In genomic region chr12:15962760-15963159, GRCh38 we compare ENCODE assay signal across 18 cellular contexts. TPM values are rescaled to one million over a fixed set of nuclear protein-coding genes. Genes with fewer than 3 reads are reported as not detected.
DNase-seq lines count a peak whose midpoint lies in the region; ATAC-seq, FAIRE-seq and TF ChIP-seq lines count a peak whose summit lies in the region.
"Had no signal": no experiment of that assay in that cellular context is flagged by ENCODE, and none has a peak within 500 bp of the region (broad histone marks: within the 10 kb centered on the region; RNA-seq: fewer than 3 reads in every experiment).

No MANE protein-coding gene starts in this region.

- no peak overlapping the region for H3K4me3 ChIP-seq in skeletal muscle satellite cell (ENCODE audit: low read length)
- H3K4me3 ChIP-seq: left lung, SK-N-MC had no signal

- DNase-seq in H54 (ENCODE audit: insufficient read length, low spot score) (no peak), RWPE1 (ENCODE audit: low spot score) (peak; percentile 52), foreskin keratinocyte (peak; percentile 77 to 92), T1000 (lab: John Stamatoyannopoulos, UW) (no peak), NOMO-1 treated with DMSO at 0.1 percent for 48 hours (lab: John Stamatoyannopoulos, UW; ENCODE audit: unreplicated experiment) (no peak)
- DNase-seq: activated T-cell treated with anti-CD3 and anti-CD28 coated beads, Interleukin-2, amount 50 U/mL, for 4 hours; CD8-positive, alpha-beta memory T cell; left lung; MM.1S; NCI-H2171 treated with DMSO at 0.1 percent for 48 hours; NCI-H774; stimulated activated CD4-positive, alpha-beta T cell treated with anti-CD3 and anti-CD28 coated beads, Interleukin-15, amount 100 ng/mL, for 24 hours had no signal

- no peaks in the 10 kb centered on the region for H3K27me3 ChIP-seq in foreskin keratinocyte
- H3K27me3 ChIP-seq in skeletal muscle satellite cell (ENCODE audit: control insufficient read depth, insufficient read depth, low read length): no peaks in the 10 kb centered on the region
- H3K27me3 ChIP-seq: left lung, neutrophil had no signal

- peak; percentile 76 for FAIRE-seq in H54 (lab: Jason Lieb, UNC)
- FAIRE-seq: colon had no signal

- no peak for TF ChIP-seq POLR2A in H54 (IDR thresholded peaks at IDR 0.05; ENCODE audit: low read depth, low read length)

- CTCF ChIA-PET in RWPE1 (lab: Yijun Ruan, JAX): interaction anchor here (0.5 to 0.7 kb wide), 3 partner anchors 69 to 141 kb away, joined by 3 to 5 read pairs (median 4); no protein-coding TSS in a partner anchor

- TF ChIP-seq CTCF in RWPE1 (conservative IDR thresholded peaks at IDR 0.05; ENCODE audit: low read depth): no peak
- no peak for TF ChIP-seq CTCF in foreskin keratinocyte (conservative IDR thresholded peaks at IDR 0.05)

- POLR2A ChIA-PET in RWPE1 (lab: Yijun Ruan, JAX; ENCODE audit: low non-redundant PET): no interaction called here

- H3K4me2 ChIP-seq in skeletal muscle satellite cell (ENCODE audit: low read length): peak overlapping the region; percentile 21

- H3K4me1 ChIP-seq in foreskin keratinocyte: peaks cover 28% of the 10 kb centered on the region
- H3K4me1 ChIP-seq in skeletal muscle satellite cell (ENCODE audit: control insufficient read depth, insufficient read depth, low read length): peaks cover 33% of the 10 kb centered on the region
- H3K4me1 ChIP-seq: left lung had no signal

- H3K36me3 ChIP-seq in skeletal muscle satellite cell (ENCODE audit: insufficient read depth, low read length): peaks cover 34% of the 10 kb centered on the region

- H3K27ac ChIP-seq in RWPE1 (no peak overlapping the region), foreskin keratinocyte (peak overlapping the region; percentile 74)
- H3K27ac ChIP-seq: left lung, neutrophil, SK-N-MC had no signal

- no peak overlapping the region for H3K9ac ChIP-seq in skeletal muscle satellite cell (ENCODE audit: low read depth, low read length)

- H3K9me3 ChIP-seq in skeletal muscle satellite cell (replicated peaks; ENCODE audit: low read length): no peaks in the 10 kb centered on the region
- H3K9me3 ChIP-seq: left lung, neutrophil had no signal

- ATAC-seq in foreskin keratinocyte: peak; percentile 98
- no peak for ATAC-seq in GM19324 (IDR thresholded peaks at IDR 0.05; ENCODE audit: low FRiP score, unreplicated experiment)
- ATAC-seq: activated T-cell treated with anti-CD3 and anti-CD28 coated beads, Interleukin-2, amount 50 U/mL, for 4 hours; left lung; stimulated activated effector memory CD8-positive, alpha-beta T cell treated with anti-CD3 and anti-CD28 coated beads, Interleukin-12 subunit alpha, Interleukin-12 subunit beta, amount 100 ng/mL, for 72 hours had no signal

RNA-seq across cellular contexts. Expression of gene DERA, which starts 51.6 kb away (rescaled TPM):
- total RNA-seq in foreskin keratinocyte: 38.2 and 38.3 TPM in 2 replicates
- polyA plus RNA-seq in foreskin keratinocyte: 26.7 and 30.9 TPM in 2 replicates
- total RNA-seq in skeletal muscle satellite cell (2012; rRNA removed): 57.3 and 66.2 TPM in 2 replicates

Comparison
In these comparisons a context has a peak if more than half of its experiments do, and no peak if none do; other contexts are left out.
1. DNase-seq: peak in RWPE1 (single experiment) and foreskin keratinocyte (2 of 2); none in H54 (single experiment), T1000 (single experiment) and NOMO-1 treated with DMSO at 0.1 percent for 48 hours (single experiment).